In the genomic region with DNA sequence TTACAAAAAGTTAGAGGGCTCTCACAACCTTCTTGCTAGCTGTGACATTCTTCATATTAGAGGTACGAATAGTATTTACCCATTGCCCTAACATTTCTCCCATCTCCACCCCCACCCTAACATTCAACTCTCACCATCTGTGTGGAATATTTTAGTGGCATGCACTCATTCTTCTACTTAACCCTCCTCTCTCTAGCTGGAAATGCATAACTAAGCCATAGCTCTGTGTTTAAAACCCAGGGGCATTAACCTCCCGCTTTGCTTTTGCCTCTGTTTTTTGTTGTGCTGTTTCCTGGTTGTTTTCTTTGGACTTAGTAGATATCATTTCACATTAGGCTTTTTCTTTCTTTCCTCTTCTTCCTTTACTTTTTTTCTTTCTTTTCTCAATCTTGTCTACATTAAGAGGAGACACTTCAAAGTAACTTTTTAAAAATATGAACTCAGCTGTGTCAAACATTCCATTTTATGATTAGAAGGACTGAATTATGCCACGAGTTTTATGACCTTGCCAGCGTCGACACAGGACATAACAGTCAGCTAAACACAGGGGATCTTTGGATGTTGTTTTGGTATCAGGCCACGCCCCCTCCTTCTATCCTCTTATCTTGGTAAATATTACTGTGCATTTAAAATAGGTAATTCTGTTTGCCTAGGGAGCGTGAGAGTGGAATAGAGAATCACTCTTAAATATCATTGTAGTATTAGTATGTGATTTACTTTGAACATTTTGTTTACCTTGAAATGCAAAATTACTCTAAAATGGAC, we compare ENCODE assay signal across 10 cellular contexts.
DNase-seq lines count a peak whose midpoint lies in the region; ATAC-seq and TF ChIP-seq lines count a peak whose summit lies in the region.
"Had no signal": no experiment of that assay in that cellular context is flagged by ENCODE, and none has a peak within 500 bp of the region (broad histone marks: within the 10 kb centered on the region; RNA-seq: fewer than 3 reads in every experiment).

No MANE protein-coding gene starts in this region.

- DNase-seq in HCEC 1CT = peak; percentile 24
- peak; percentile 18 for DNase-seq in SW480 (ENCODE audit: low spot score)
- DNase-seq in hepatocyte (ENCODE audit: low spot score) = peak; percentile 51
- peak; percentile 31 for DNase-seq in stomach
- DNase-seq in stimulated activated naive CD4-positive, alpha-beta T cell treated with Interleukin-2 at 50 U/mL for 16 hours (lab: John Stamatoyannopoulos, UW) = no peak
- no peak for DNase-seq in SIG-M5 (lab: John Stamatoyannopoulos, UW)
- DNase-seq: anterior cingulate cortex, Karpas-422 had no signal

- no peak overlapping the region for H2AFZ ChIP-seq in hepatocyte

- no peak overlapping the region for H3K4me3 ChIP-seq in hepatocyte
- no peak overlapping the region for H3K4me3 ChIP-seq in stomach

- no peak for ATAC-seq in GM18502 (IDR thresholded peaks at IDR 0.05; ENCODE audit: poor library complexity, unreplicated experiment)
- ATAC-seq in HG02571 (IDR thresholded peaks at IDR 0.05; ENCODE audit: unreplicated experiment) = no peak

- intact Hi-C loops in stomach (cut with DNase I; ENCODE audit: low total_unique reads) = no loop called here

- TF ChIP-seq EP300 in stomach (IDR thresholded peaks at IDR 0.05) = no peak

- no peaks in the 10 kb centered on the region for H3K9me2 ChIP-seq in hepatocyte (replicated peaks; ENCODE audit: insufficient read depth)

- H3K27me3 ChIP-seq in hepatocyte (no peaks in the 10 kb centered on the region), stomach (no peaks in the 10 kb centered on the region)

- H3K36me3 ChIP-seq in hepatocyte (replicated peaks; ENCODE audit: insufficient read depth, low read depth) (no peaks in the 10 kb centered on the region), stomach (no peaks in the 10 kb centered on the region)

- peaks cover 27% of the 10 kb centered on the region for H3K4me1 ChIP-seq in hepatocyte (ENCODE audit: insufficient read depth)
- H3K4me1 ChIP-seq in stomach = peaks cover 10 to 34% (median 26%) of the 10 kb centered on the region in 4 donors

- peaks cover 2% of the 10 kb centered on the region for H3K79me2 ChIP-seq in hepatocyte

- TF ChIP-seq POLR2A in stomach (IDR thresholded peaks at IDR 0.05) = no peak

- H3K9me3 ChIP-seq in hepatocyte (ENCODE audit: low read depth) = no peaks in the 10 kb centered on the region
- H3K9me3 ChIP-seq in stomach = no peaks in the 10 kb centered on the region

- H3K27ac ChIP-seq in hepatocyte = peak overlapping the region; percentile 73
- peak overlapping the region in 2 of 5 donors; percentile 1 to 18 for H3K27ac ChIP-seq in stomach

- H4K20me1 ChIP-seq in hepatocyte (ENCODE audit: insufficient read depth, poor library complexity, severe bottlenecking) = no peaks in the 10 kb centered on the region

- WGBS in hepatocyte (ENCODE audit: low lambda C conversion rate, missing lambda C conversion rate) = 18% methylated on average over 7 of the region's 7 CpGs
- 22 to 36% (median 25%) methylated on average over 7 of the region's 7 CpGs for WGBS in stomach, 5 donors

- H3K4me2 ChIP-seq in hepatocyte = peak overlapping the region; percentile 72

- no peak for TF ChIP-seq CTCF in hepatocyte (IDR thresholded peaks at IDR 0.05; ENCODE audit: poor library complexity)
- no peak for TF ChIP-seq CTCF in stomach (IDR thresholded peaks at IDR 0.05)

Comparison
In these comparisons a context has a peak if more than half of its experiments do, and no peak if none do; other contexts are left out.
1. DNase-seq: peak in HCEC 1CT (single experiment), SW480 (single experiment), hepatocyte (single experiment) and stomach (single experiment); none in stimulated activated naive CD4-positive, alpha-beta T cell treated with Interleukin-2 at 50 U/mL for 16 hours (single experiment) and SIG-M5 (single experiment).